Comparison of ENCODE assay signal across 1 cellular context in the genomic region with DNA sequence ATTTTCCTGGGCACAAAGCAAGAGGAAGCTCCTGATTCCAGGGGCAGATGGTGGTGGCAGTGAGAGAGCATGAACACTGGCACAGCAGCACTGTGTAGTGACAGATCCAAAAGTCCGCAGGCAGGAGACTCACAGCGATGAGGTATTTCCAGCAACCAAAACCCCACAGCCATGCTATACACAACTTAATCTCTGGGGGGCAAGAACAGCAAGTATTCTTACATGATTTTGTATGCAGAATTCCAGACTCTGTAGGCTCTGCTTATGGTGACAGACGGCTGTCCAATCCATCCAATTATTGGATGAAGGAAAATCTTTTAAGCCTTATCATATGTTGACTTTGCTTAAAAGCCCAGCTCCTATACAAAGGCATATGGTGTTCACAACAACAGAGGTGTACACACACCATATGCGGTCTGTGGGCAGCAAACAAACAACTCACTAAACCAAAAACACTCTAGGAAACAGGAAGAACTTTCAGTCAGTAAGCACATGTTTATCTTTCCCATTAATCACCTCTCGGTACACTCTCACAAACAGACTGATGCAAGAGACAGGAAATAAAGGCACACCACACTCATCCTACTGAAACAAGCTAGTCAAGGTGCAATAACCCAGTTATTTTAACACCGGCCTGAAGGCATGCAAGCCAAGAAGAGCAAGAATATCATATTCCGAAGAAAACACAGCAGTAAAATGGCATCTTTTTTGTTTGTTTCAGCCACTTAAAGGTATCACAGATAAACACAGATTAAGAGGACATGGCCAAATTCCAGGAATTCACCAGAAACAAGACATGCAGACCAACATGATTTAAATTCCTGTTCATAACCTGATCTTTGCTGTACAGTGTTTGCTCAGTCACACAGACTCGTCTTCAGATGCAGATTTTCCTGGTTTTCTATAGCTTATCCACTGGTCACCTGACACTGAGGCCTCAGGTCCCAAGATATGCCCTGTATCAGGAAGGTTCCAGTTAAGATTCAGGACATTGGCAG.
TF ChIP-seq lines count a peak whose summit lies in the region.

No MANE protein-coding gene starts in this region.

TF ChIP-seq in IMR-90, 13 proteins besides CTCF, POLR2A, EP300 and RAD21:
- TF ChIP-seq CEBPB (IDR thresholded peaks at IDR 0.05; ENCODE audit: low read depth, low read length): peak; percentile 92
- no peak for TF ChIP-seq RCOR1 (IDR thresholded peaks at IDR 0.05; ENCODE audit: insufficient replicate concordance, low read length)
